ENCODE assay signal across 8 cellular contexts in the genomic region with DNA sequence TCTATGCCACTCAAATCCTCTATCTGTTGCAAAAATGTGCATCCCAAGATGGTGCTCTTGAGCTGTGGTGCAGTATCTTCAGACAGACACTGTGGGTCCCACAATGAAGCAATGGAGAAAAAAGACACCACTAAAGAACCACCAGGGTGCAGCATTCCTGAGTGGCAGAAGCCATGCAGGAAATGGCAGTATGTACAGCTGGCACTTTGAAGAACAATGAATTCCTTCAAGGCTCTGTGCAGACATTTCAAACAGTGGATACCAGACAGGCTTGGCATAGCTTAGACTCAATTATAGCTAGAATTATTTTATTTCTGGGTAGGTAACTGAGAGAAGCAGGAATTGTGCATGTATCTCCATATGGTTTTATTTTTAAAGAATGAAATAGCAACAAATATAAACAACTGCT. TPM values are rescaled to one million over a fixed set of nuclear protein-coding genes. Genes with fewer than 3 reads are reported as not detected.
DNase-seq lines count a peak whose midpoint lies in the region; ATAC-seq, FAIRE-seq and TF ChIP-seq lines count a peak whose summit lies in the region.

No MANE protein-coding gene starts in this region.

- H3K4ac ChIP-seq in H1 (replicated peaks; ENCODE audit: insufficient read length, low read depth, low read length), result no peak overlapping the region

- no peak overlapping the region for H3K56ac ChIP-seq in H1 (replicated peaks; ENCODE audit: insufficient read length, low read depth, low read length)

- H2BK15ac ChIP-seq in H1 (ENCODE audit: low read length), result no peak overlapping the region

- TF ChIP-seq RAD21 in H1 (IDR thresholded peaks at IDR 0.05 in 1 of 2, conservative IDR thresholded peaks at IDR 0.05 in 1 of 2; ENCODE audit: low read depth in 2 of 2, low read length in 2 of 2), result peak; percentile 96 to 97

- no peak for TF ChIP-seq POLR2A in H1 (IDR thresholded peaks at IDR 0.05; ENCODE audit: control extremely low read depth in 1 of 2, low read depth in 2 of 2, low read length in 2 of 2)

- H3K27ac ChIP-seq in H1 (ENCODE audit: low read depth, low read length) (no peak overlapping the region), muscle layer of colon (ENCODE audit: low read depth, low read length) (peak overlapping the region; percentile 72)

- H2BK20ac ChIP-seq in H1 (ENCODE audit: low read length), result no peak overlapping the region

- no peak overlapping the region for H3K23ac ChIP-seq in H1 (ENCODE audit: insufficient read length)

- no peak overlapping the region for H2BK12ac ChIP-seq in H1 (ENCODE audit: low read depth, low read length)

- H3K4me1 ChIP-seq in H1 (replicated peaks in 1 of 4; ENCODE audit: control insufficient read depth in 3 of 4, insufficient read depth in 4 of 4, low read length in 3 of 4) (peaks cover 0 to 8% (median 5%) of the 10 kb centered on the region in 4 experiments; a peak in 5 of 7 replicates), muscle layer of colon (ENCODE audit: insufficient read depth, low read length) (peaks cover 21% of the 10 kb centered on the region)

- H4K20me1 ChIP-seq in H1 (replicated peaks in 1 of 2; ENCODE audit: control insufficient read depth in 1 of 2, insufficient read depth in 2 of 2, low read length in 2 of 2), result no peaks in the 10 kb centered on the region

- peak; percentile 32 to 98 (median 88) for TF ChIP-seq CTCF in H1 (IDR thresholded peaks at IDR 0.05; ENCODE audit: control extremely low read depth in 1 of 3, insufficient read depth in 1 of 3, low read depth in 1 of 3, low read length in 3 of 3)

- no peak overlapping the region for H2AFZ ChIP-seq in H1 (ENCODE audit: low read length)

- H3K14ac ChIP-seq in H1 (ENCODE audit: insufficient read length), result no peak overlapping the region

- no peak for TF ChIP-seq EP300 in H1 (IDR thresholded peaks at IDR 0.05; ENCODE audit: borderline replicate concordance in 1 of 2, low read depth in 2 of 2, low read length in 2 of 2)

- H2AK5ac ChIP-seq in H1 (ENCODE audit: low read depth, low read length), result no peak overlapping the region

- DNase-seq in C1 segment of cervical spinal cord (lab: John Stamatoyannopoulos, UW) (peak in 12 of 14 donors; percentile 7 to 69 (median 42)), NCI-H1105 treated with DMSO at 0.1 percent for 48 hours (lab: John Stamatoyannopoulos, UW) (peak; percentile 62), SKM-1 treated with dmso at 0.1 percent for 144 hours (lab: John Stamatoyannopoulos, UW; ENCODE audit: unreplicated experiment) (peak; percentile 71), H1 (ENCODE audit: low read depth in 1 of 2, low spot score in 2 of 2) (peak in 1 of 2 experiments; percentile 51)
- no peak for DNase-seq in activated CD4-positive, CD25-positive, alpha-beta regulatory T cell treated with anti-CD3 and anti-CD28 coated beads, Interleukin-2, amount 50 U/mL, for 72 hours

- H3K4me3 ChIP-seq in H1 (ENCODE audit: extremely low read depth in 1 of 4, insufficient read depth in 2 of 4, low read depth in 3 of 4, low read length in 4 of 4) (no peak overlapping the region), muscle layer of colon (ENCODE audit: low read depth in 1 of 2, low read length in 2 of 2) (no peak overlapping the region)

- H3K23me2 ChIP-seq in H1 (ENCODE audit: low read depth, low read length), result no peaks in the 10 kb centered on the region; the same call in 1 of the 2 replicates

- CTCF ChIA-PET in H1 (lab: Charles Lee; ENCODE audit: partially characterized antibody), result interaction anchor here (0.6 to 8.0 kb wide), 43 partner anchors 9 to 1550 kb away, joined by 3 to 77 read pairs (median 4); partner anchors contain the start of gene HS3ST5

- H3K36me3 ChIP-seq in H1 (ENCODE audit: control insufficient read depth in 2 of 4, insufficient read depth in 4 of 4, low read length in 3 of 4) (no peaks in the 10 kb centered on the region; a peak in 1 of 8 replicates), muscle layer of colon (ENCODE audit: insufficient read depth, low read length) (no peaks in the 10 kb centered on the region)

- no peaks in the 10 kb centered on the region for H3K27me3 ChIP-seq in H1 (replicated peaks in 1 of 4; ENCODE audit: control insufficient read depth in 3 of 4, extremely low read depth in 1 of 4, insufficient read depth in 3 of 4, low read length in 3 of 4)
- no peaks in the 10 kb centered on the region for H3K27me3 ChIP-seq in muscle layer of colon (ENCODE audit: control insufficient read depth in 1 of 2, insufficient read depth in 2 of 2, low read length in 2 of 2)

- H3K9ac ChIP-seq in H1 (replicated peaks in 1 of 4; ENCODE audit: extremely low read depth in 1 of 4, low read depth in 3 of 4, low read length in 3 of 4), result no peak overlapping the region
- H3K9ac ChIP-seq in muscle layer of colon (ENCODE audit: low read length), result no peak overlapping the region

- no peaks in the 10 kb centered on the region for H3K9me3 ChIP-seq in H1 (ENCODE audit: insufficient read depth in 2 of 2, low read depth in 1 of 2, low read length in 1 of 2)
- no peaks in the 10 kb centered on the region for H3K9me3 ChIP-seq in muscle layer of colon (ENCODE audit: low read length)

- no peaks in the 10 kb centered on the region for H3K79me2 ChIP-seq in H1 (ENCODE audit: control insufficient read depth in 1 of 2, insufficient read depth in 2 of 2, low read length in 2 of 2)

- peak; percentile 85 for ATAC-seq in GM18508 (IDR thresholded peaks at IDR 0.05; ENCODE audit: insufficient read depth, unreplicated experiment)
- peak; percentile 96 for ATAC-seq in HG02884 (IDR thresholded peaks at IDR 0.05; ENCODE audit: unreplicated experiment)

- H3K79me1 ChIP-seq in H1 (ENCODE audit: low read depth, low read length), result no peaks in the 10 kb centered on the region

- H4K5ac ChIP-seq in H1 (ENCODE audit: insufficient read length, low read depth, low read length), result no peak overlapping the region

- no peak overlapping the region for H2BK5ac ChIP-seq in H1 (ENCODE audit: low read depth, low read length)

- H4K8ac ChIP-seq in H1 (ENCODE audit: extremely low read depth, insufficient read depth, low read length), result no peak overlapping the region

- no peak overlapping the region for H3K4me2 ChIP-seq in H1 (ENCODE audit: insufficient read depth in 1 of 2, low read depth in 2 of 2, low read length in 2 of 2)

- no peak overlapping the region for H3K18ac ChIP-seq in H1 (ENCODE audit: extremely low read depth, low read length)

- POLR2A ChIA-PET in H1 (lab: Charles Lee; ENCODE audit: partially characterized antibody), result no interaction called here

- no peak overlapping the region for H2BK120ac ChIP-seq in H1 (replicated peaks; ENCODE audit: low read depth, low read length)

- FAIRE-seq in H1 (lab: Jason Lieb, UNC), result peak; percentile 92

- H4K91ac ChIP-seq in H1 (replicated peaks; ENCODE audit: insufficient read length, low read length), result no peak overlapping the region

TF ChIP-seq in H1, 55 proteins besides CTCF, POLR2A, EP300 and RAD21 (continues in another document):
- TF ChIP-seq HDAC6 (IDR thresholded peaks at IDR 0.05; ENCODE audit: low read depth, low read length) (no peak), CREB1 (IDR thresholded peaks at IDR 0.05) (no peak), EGR1 (IDR thresholded peaks at IDR 0.05; ENCODE audit: borderline replicate concordance, low read depth, low read length) (no peak), SP1 (IDR thresholded peaks at IDR 0.05; ENCODE audit: low read depth, low read length) (no peak), NANOG (IDR thresholded peaks at IDR 0.05; ENCODE audit: insufficient read depth, low read depth, low read length, poor library complexity, severe bottlenecking) (peak; percentile 22), SP2 (IDR thresholded peaks at IDR 0.05; ENCODE audit: low read length) (no peak), ZNF274 (IDR thresholded peaks at IDR 0.05; ENCODE audit: borderline replicate concordance, extremely low read depth, low read length) (no peak), TEAD4 (IDR thresholded peaks at IDR 0.05; ENCODE audit: low read depth, low read length) (peak; percentile 50), HDAC2 (IDR thresholded peaks at IDR 0.05; ENCODE audit: borderline replicate concordance in 1 of 2, low read depth in 2 of 2, low read length in 2 of 2) (peak in 1 of 2 experiments; percentile 98; a peak in 2 of 4 replicates), RBBP5 (IDR thresholded peaks at IDR 0.05; ENCODE audit: borderline replicate concordance, low read depth, low read length) (no peak), KDM1A (IDR thresholded peaks at IDR 0.05; ENCODE audit: borderline replicate concordance, low read length) (no peak), CEBPB (IDR thresholded peaks at IDR 0.05; ENCODE audit: low read depth, low read length) (peak; percentile 77), SIX5 (IDR thresholded peaks at IDR 0.05; ENCODE audit: low read depth, low read length) (no peak), CHD1 (IDR thresholded peaks at IDR 0.05; ENCODE audit: low read depth, low read length) (no peak), JUN (IDR thresholded peaks at IDR 0.05; ENCODE audit: low read depth, low read length) (no peak), SP4 (IDR thresholded peaks at IDR 0.05; ENCODE audit: low read length) (no peak), MAFK (IDR thresholded peaks at IDR 0.05; ENCODE audit: low read depth, low read length) (no peak)
- TF ChIP-seq, protein P1, sequence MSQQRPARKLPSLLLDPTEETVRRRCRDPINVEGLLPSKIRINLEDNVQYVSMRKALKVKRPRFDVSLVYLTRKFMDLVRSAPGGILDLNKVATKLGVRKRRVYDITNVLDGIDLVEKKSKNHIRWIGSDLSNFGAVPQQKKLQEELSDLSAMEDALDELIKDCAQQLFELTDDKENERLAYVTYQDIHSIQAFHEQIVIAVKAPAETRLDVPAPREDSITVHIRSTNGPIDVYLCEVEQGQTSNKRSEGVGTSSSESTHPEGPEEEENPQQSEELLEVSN (IDR thresholded peaks at IDR 0.05), result no peak
- TF ChIP-seq, protein P2, sequence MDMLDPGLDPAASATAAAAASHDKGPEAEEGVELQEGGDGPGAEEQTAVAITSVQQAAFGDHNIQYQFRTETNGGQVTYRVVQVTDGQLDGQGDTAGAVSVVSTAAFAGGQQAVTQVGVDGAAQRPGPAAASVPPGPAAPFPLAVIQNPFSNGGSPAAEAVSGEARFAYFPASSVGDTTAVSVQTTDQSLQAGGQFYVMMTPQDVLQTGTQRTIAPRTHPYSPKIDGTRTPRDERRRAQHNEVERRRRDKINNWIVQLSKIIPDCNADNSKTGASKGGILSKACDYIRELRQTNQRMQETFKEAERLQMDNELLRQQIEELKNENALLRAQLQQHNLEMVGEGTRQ (IDR thresholded peaks at IDR 0.05; ENCODE audit: low read length), result no peak

RNA-seq across cellular contexts. Expression of gene HDAC2, which starts 24.0 kb away (rescaled TPM):
- total RNA-seq in H1 (2021; fragmentation: NEBNext Ultra II Directional; extraction: Animal tissue kit (Norgen Biotek cat#: 25700)), result 374 and 383 TPM in 2 replicates
- polyA plus RNA-seq in H1 (2011; rRNA removed), result 205 and 323 TPM in 2 replicates
- 336 TPM for polyA plus RNA-seq in H1 (2011; cell fraction: cytosol; rRNA removed)
- polyA plus RNA-seq in H1 (2011; cell fraction: nucleus; rRNA removed), result 78.7 TPM
- 318 to 528 TPM (median 371 TPM) in 4 replicates for polyA plus RNA-seq in H1 (2012, experiment 1 of 2)
- polyA plus RNA-seq in H1 (2012, experiment 2 of 2), result 43.0 TPM
- polyA plus RNA-seq in H1 (2013, experiment 1 of 2), result 212 TPM
- 212 TPM for polyA plus RNA-seq in H1 (2013, experiment 2 of 2)
- 397 and 555 TPM in 2 replicates for polyA minus RNA-seq in H1 (2011; rRNA and poly(A)+ RNA removed)
- polyA minus RNA-seq in H1 (2011; cell fraction: cytosol; rRNA and poly(A)+ RNA removed), result 401 TPM
- 220 TPM for polyA minus RNA-seq in H1 (2011; cell fraction: nucleus; rRNA and poly(A)+ RNA removed)
